Comparison of ENCODE assay signal across 9 cellular contexts in the genomic region with DNA sequence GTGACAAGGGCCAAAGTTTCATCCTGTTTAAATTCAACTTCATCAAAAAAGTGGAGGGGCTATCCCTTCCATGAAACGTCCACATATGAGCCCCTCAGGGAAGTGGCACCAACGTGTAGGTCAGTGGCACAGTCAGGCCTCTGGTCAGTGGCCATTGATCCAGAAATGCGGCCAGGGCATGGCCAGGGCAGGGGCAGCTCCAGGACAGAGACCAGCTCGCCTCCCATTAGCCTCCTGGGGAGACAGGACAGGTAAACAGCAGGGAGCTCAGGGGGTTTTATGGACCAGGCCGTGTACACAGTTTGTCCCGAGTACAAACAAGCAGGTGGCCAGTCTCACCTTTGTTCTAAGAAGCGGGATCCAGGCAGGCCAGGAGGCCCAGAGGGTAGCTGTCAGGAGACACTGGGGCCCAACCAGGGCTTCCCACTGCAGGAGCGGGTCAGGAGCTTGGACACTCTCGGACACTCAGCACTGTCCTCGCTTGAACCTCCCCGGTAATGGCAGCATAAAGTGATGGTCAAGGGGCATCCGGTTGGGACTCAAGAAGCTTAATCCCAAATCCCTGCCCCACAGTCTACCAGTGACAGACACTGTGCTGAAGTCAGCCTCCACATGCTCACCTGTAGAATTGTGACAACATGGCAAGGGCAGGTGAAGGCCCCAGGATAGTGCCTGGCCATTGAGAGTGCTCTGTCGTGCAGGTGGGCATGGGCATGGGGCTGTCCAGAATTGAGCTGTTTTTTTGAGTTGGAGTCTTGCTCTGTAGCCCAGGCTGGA.
DNase-seq lines count a peak whose midpoint lies in the region; ATAC-seq and TF ChIP-seq lines count a peak whose summit lies in the region.
"Had no signal": no experiment of that assay in that cellular context is flagged by ENCODE, and none has a peak within 500 bp of the region (broad histone marks: within the 10 kb centered on the region; RNA-seq: fewer than 3 reads in every experiment).

No MANE protein-coding gene starts in this region.

- RAD21 ChIA-PET in HCT116 (lab: Charles Lee; ENCODE audit: low non-redundant PET in 1 of 2, low total read pairs in 2 of 2, uncharacterized antibody in 2 of 2, unreplicated experiment in 2 of 2), result interaction anchor here in 1 of 2 experiments (0.7 kb wide), 1 partner anchor 93 kb away, joined by 4 read pairs; no protein-coding TSS in a partner anchor

- BruUV-seq in HCT116 (replicated peaks; lab: Mats Ljungman, UMichigan), result no TSS peak

- H3K4me3 ChIP-seq in HCT116 (replicated peaks in 1 of 2; ENCODE audit: low read depth in 1 of 2, low read length in 2 of 2) (no peak overlapping the region), mucosa of rectum (ENCODE audit: low read length in 2 of 2) (peak overlapping the region in 1 of 2 donors; percentile 2)
- H3K4me3 ChIP-seq: thoracic aorta had no signal

- intact Hi-C loops in HCT116 (cut with micrococcal nuclease), result no loop called here

- H3K4me1 ChIP-seq in HCT116 (ENCODE audit: control insufficient read depth in 1 of 2, insufficient read depth in 2 of 2, low read length in 2 of 2) (peaks cover 76 to 96% of the 10 kb centered on the region in 2 experiments), mucosa of rectum (ENCODE audit: control insufficient read depth in 2 of 2, insufficient read depth in 2 of 2, low read length in 2 of 2) (peaks cover 10 to 18% of the 10 kb centered on the region in 2 donors)

- peaks cover 3% of the 10 kb centered on the region for H3K27me3 Mint-ChIP-seq in activated naive CD8-positive, alpha-beta T cell treated with anti-CD3 and anti-CD28 coated beads, Interleukin-2, amount 10 ng/mL, durations not matched to agents 7 days and 5 days

- H3K27me3 ChIP-seq in HCT116 (ENCODE audit: insufficient read depth, low read length) (no peaks in the 10 kb centered on the region), mucosa of rectum (ENCODE audit: control insufficient read depth in 2 of 2, insufficient read depth in 2 of 2, low read length in 2 of 2) (no peaks in the 10 kb centered on the region)

- H3K36me3 Mint-ChIP-seq in activated naive CD8-positive, alpha-beta T cell treated with anti-CD3 and anti-CD28 coated beads, Interleukin-2, amount 10 ng/mL, durations not matched to agents 7 days and 5 days, result peaks cover 1% of the 10 kb centered on the region

- H3K9me3 Mint-ChIP-seq in activated naive CD8-positive, alpha-beta T cell treated with anti-CD3 and anti-CD28 coated beads, Interleukin-2, amount 10 ng/mL, durations not matched to agents 7 days and 5 days, result no peaks in the 10 kb centered on the region

- no peak for TF ChIP-seq CTCF in 22Rv1 (IDR thresholded peaks at IDR 0.05)
- TF ChIP-seq CTCF in HCT116 (IDR thresholded peaks at IDR 0.05 in 2 of 3, conservative IDR thresholded peaks at IDR 0.05 in 1 of 3; ENCODE audit: borderline replicate concordance in 1 of 3, insufficient read depth in 1 of 3, low read depth in 2 of 3, low read length in 2 of 3), result no peak

- no peak for DNase-seq in HCT116 (ENCODE audit: low read depth, low spot score)
- DNase-seq in activated naive CD8-positive, alpha-beta T cell treated with anti-CD3 and anti-CD28 coated beads, Interleukin-2, amount 10 ng/mL, durations not matched to agents 7 days and 5 days, result no peak
- no peak for DNase-seq in stimulated activated CD4-positive, alpha-beta T cell treated with anti-CD3 and anti-CD28 coated beads, Interleukin-12 subunit alpha, Interleukin-12 subunit beta, amount 100 ng/mL, for 4 hours
- no peak for DNase-seq in hepatic stellate cell (ENCODE audit: low spot score)
- DNase-seq in NCI-H446 treated with DMSO at 0.1 percent for 48 hours (lab: John Stamatoyannopoulos, UW), result no peak

- H3K4me1 Mint-ChIP-seq in activated naive CD8-positive, alpha-beta T cell treated with anti-CD3 and anti-CD28 coated beads, Interleukin-2, amount 10 ng/mL, durations not matched to agents 7 days and 5 days, result peaks cover 26% of the 10 kb centered on the region

- peak overlapping the region; percentile 95 for H3K27ac ChIP-seq in 22Rv1
- H3K27ac ChIP-seq in HCT116 (ENCODE audit: low read depth, low read length), result peak overlapping the region; percentile 96
- H3K27ac ChIP-seq in mucosa of rectum (ENCODE audit: low read depth in 2 of 2, low read length in 2 of 2), result peak overlapping the region; percentile 70 to 76
- H3K27ac ChIP-seq: thoracic aorta had no signal

- H3K36me3 ChIP-seq in HCT116 (ENCODE audit: control insufficient read depth in 1 of 2, insufficient read depth in 2 of 2, low read length in 2 of 2) (no peaks in the 10 kb centered on the region), mucosa of rectum (ENCODE audit: control insufficient read depth in 2 of 2, insufficient read depth in 2 of 2, low read length in 2 of 2) (no peaks in the 10 kb centered on the region)
- H3K36me3 ChIP-seq: thoracic aorta had no signal

- H3K9me3 ChIP-seq in HCT116 (ENCODE audit: control insufficient read depth in 1 of 2, insufficient read depth in 1 of 2, low read depth in 1 of 2, low read length in 2 of 2) (no peaks in the 10 kb centered on the region), mucosa of rectum (ENCODE audit: control insufficient read depth in 2 of 2, low read length in 2 of 2) (no peaks in the 10 kb centered on the region)
- H3K9me3 ChIP-seq: thoracic aorta had no signal

- no peaks in the 10 kb centered on the region for H3K79me2 ChIP-seq in HCT116 (ENCODE audit: insufficient read depth, low read length)

- CTCF ChIA-PET in HCT116 (lab: Charles Lee), result interaction anchor here (1.1 to 1.2 kb wide), 2 partner anchors 139 to 144 kb away, joined by 3 read pairs; no protein-coding TSS in a partner anchor

- no peak for TF ChIP-seq RAD21 in HCT116 (IDR thresholded peaks at IDR 0.05; ENCODE audit: low read depth)

- peak overlapping the region; percentile 96 for H3K27ac Mint-ChIP-seq in activated naive CD8-positive, alpha-beta T cell treated with anti-CD3 and anti-CD28 coated beads, Interleukin-2, amount 10 ng/mL, durations not matched to agents 7 days and 5 days

- peak overlapping the region; percentile 56 for H3K4me2 ChIP-seq in HCT116 (ENCODE audit: low read length)

- H4K20me1 ChIP-seq in HCT116 (ENCODE audit: insufficient read depth), result no peaks in the 10 kb centered on the region

- H3K4me3 Mint-ChIP-seq in activated naive CD8-positive, alpha-beta T cell treated with anti-CD3 and anti-CD28 coated beads, Interleukin-2, amount 10 ng/mL, durations not matched to agents 7 days and 5 days, result no peak overlapping the region

- H3K9me2 ChIP-seq in HCT116 (ENCODE audit: insufficient read depth), result no peaks in the 10 kb centered on the region

- H3K9ac ChIP-seq in HCT116 (ENCODE audit: low read length) (peak overlapping the region; percentile 33), mucosa of rectum (ENCODE audit: low read depth in 1 of 2, low read length in 2 of 2) (peak overlapping the region; percentile 14 to 36)

- POLR2A ChIA-PET in HCT116 (lab: Charles Lee), result interaction anchor here (0.9 to 8.5 kb wide), 13 partner anchors 17 to 144 kb away, joined by 3 to 93 read pairs (median 5); no protein-coding TSS in a partner anchor
- POLR2A ChIA-PET in activated naive CD8-positive, alpha-beta T cell treated with anti-CD3 and anti-CD28 coated beads, Interleukin-2, amount 10 ng/mL, durations not matched to agents 7 days and 5 days (lab: Charles Lee), result interaction anchor here (5.4 kb wide), 1 partner anchor 16 kb away, joined by 41 read pairs; no protein-coding TSS in a partner anchor

- no peak for ATAC-seq in HCT116
- ATAC-seq in activated naive CD8-positive, alpha-beta T cell treated with anti-CD3 and anti-CD28 coated beads, Interleukin-2, amount 10 ng/mL, durations not matched to agents 7 days and 5 days (ENCODE audit: low read depth), result peak; percentile 8
- no peak for ATAC-seq in GM18517 (IDR thresholded peaks at IDR 0.05; ENCODE audit: unreplicated experiment)

- no peak overlapping the region for H2AFZ ChIP-seq in HCT116 (ENCODE audit: low read depth, low read length, poor library complexity, severe bottlenecking)

- no peak for TF ChIP-seq POLR2A in HCT116 (IDR thresholded peaks at IDR 0.05; ENCODE audit: borderline replicate concordance, extremely low read depth, insufficient read depth, insufficient read length)

TF ChIP-seq in HCT116, 20 proteins besides CTCF, POLR2A, EP300 and RAD21:
- TF ChIP-seq TCF7L2 (IDR thresholded peaks at IDR 0.05; ENCODE audit: borderline replicate concordance, extremely low read depth, insufficient read depth, insufficient read length) (no peak), ZFX (IDR thresholded peaks at IDR 0.05) (peak; percentile 31; the same call in 1 of the 2 replicates)
